8 cellular contexts compared by ENCODE assay signal in genomic region chr10:102714621-102715455, GRCh38. TPM values are rescaled to one million over a fixed set of nuclear protein-coding genes. Genes with fewer than 3 reads are reported as not detected.
DNase-seq lines count a peak whose midpoint lies in the region; ATAC-seq and TF ChIP-seq lines count a peak whose summit lies in the region.

SFXN2 (plus strand) TSS chr10:102714636; CDS start chr10:102726637, 12,001 bp downstream.

- TF ChIP-seq POLR2A in vagina (IDR thresholded peaks at IDR 0.05) = no peak

- TF ChIP-seq CTCF in endothelial cell (IDR thresholded peaks at IDR 0.05; ENCODE audit: unreplicated experiment) (no peak), parathyroid adenoma (IDR thresholded peaks at IDR 0.05) (peak; percentile 15), vagina (IDR thresholded peaks at IDR 0.05) (no peak)

- H3K4me3 ChIP-seq in parathyroid adenoma (ENCODE audit: low read depth, low read length) (peak within 1 kb of the TSS; percentile 98), vagina (peak within 1 kb of the TSS; percentile 88 to 95)

- H3K27ac Mint-ChIP-seq in activated CD4-positive, alpha-beta T cell treated with anti-CD3 and anti-CD28 coated beads, Interleukin-2, amount 10 ng/mL, durations not matched to agents 7 days and 5 days = peak within 1 kb of the TSS; percentile 82
- H3K27ac Mint-ChIP-seq in endothelial cell (ENCODE audit: unreplicated experiment) = peak within 1 kb of the TSS; percentile 96

- CTCF ChIA-PET in activated CD4-positive, alpha-beta T cell treated with anti-CD3 and anti-CD28 coated beads, Interleukin-2, amount 10 ng/mL, durations not matched to agents 7 days and 5 days (lab: Charles Lee) = interaction anchor here (0.6 to 2.1 kb wide), 15 partner anchors 10 to 361 kb away, joined by 3 to 14 read pairs (median 5); partner anchors contain the start of gene WBP1L

- DNase-seq in DMS53 (lab: John Stamatoyannopoulos, UW) = peak; percentile 76
- peak; percentile 71 for DNase-seq in activated CD4-positive, alpha-beta T cell treated with anti-CD3 and anti-CD28 coated beads, Interleukin-2, amount 10 ng/mL, durations not matched to agents 7 days and 5 days
- no peak for DNase-seq in endothelial cell (ENCODE audit: low spot score)
- DNase-seq in vagina (ENCODE audit: extremely low spot score in 2 of 2) = no peak
- no peak for DNase-seq in COLO829 (ENCODE audit: low spot score)

- H3K9me3 Mint-ChIP-seq in activated CD4-positive, alpha-beta T cell treated with anti-CD3 and anti-CD28 coated beads, Interleukin-2, amount 10 ng/mL, durations not matched to agents 7 days and 5 days = no peaks in the 10 kb centered on the region
- no peaks in the 10 kb centered on the region for H3K9me3 Mint-ChIP-seq in endothelial cell (ENCODE audit: unreplicated experiment)

- H3K4me1 ChIP-seq in parathyroid adenoma (peaks cover 47% of the 10 kb centered on the region), vagina (peaks cover 52% of the 10 kb centered on the region)

- H3K9ac ChIP-seq in parathyroid adenoma = peak within 1 kb of the TSS; percentile 96

- TF ChIP-seq RAD21 in Ishikawa (IDR thresholded peaks at IDR 0.05; ENCODE audit: low read depth) = no peak

- H2AFZ ChIP-seq in parathyroid adenoma = peak within 1 kb of the TSS; percentile 90

- POLR2A ChIA-PET in activated CD4-positive, alpha-beta T cell treated with anti-CD3 and anti-CD28 coated beads, Interleukin-2, amount 10 ng/mL, durations not matched to agents 7 days and 5 days (lab: Charles Lee) = interaction anchor here (0.7 to 0.9 kb wide), 4 partner anchors 41 to 1203 kb away, joined by 3 to 4 read pairs (median 3); no protein-coding TSS in a partner anchor

- peak; percentile 12 for ATAC-seq in GM19452 (IDR thresholded peaks at IDR 0.05; ENCODE audit: unreplicated experiment)

- H3K27me3 ChIP-seq in parathyroid adenoma (ENCODE audit: control insufficient read depth, insufficient read depth, low read length) (no peaks in the 10 kb centered on the region), vagina (no peaks in the 10 kb centered on the region)

- H3K27me3 Mint-ChIP-seq in activated CD4-positive, alpha-beta T cell treated with anti-CD3 and anti-CD28 coated beads, Interleukin-2, amount 10 ng/mL, durations not matched to agents 7 days and 5 days = no peaks in the 10 kb centered on the region
- H3K27me3 Mint-ChIP-seq in endothelial cell (ENCODE audit: unreplicated experiment) = peaks cover 7% of the 10 kb centered on the region

- H3K79me2 ChIP-seq in parathyroid adenoma = peaks cover 21% of the 10 kb centered on the region

- no peak for TF ChIP-seq EP300 in Ishikawa (IDR thresholded peaks at IDR 0.05; ENCODE audit: borderline replicate concordance)

- H3K36me3 ChIP-seq in parathyroid adenoma (ENCODE audit: control insufficient read depth, insufficient read depth, low read length) (no peaks in the 10 kb centered on the region), vagina (no peaks in the 10 kb centered on the region)

- peak within 1 kb of the TSS; percentile 81 for H3K4me3 Mint-ChIP-seq in activated CD4-positive, alpha-beta T cell treated with anti-CD3 and anti-CD28 coated beads, Interleukin-2, amount 10 ng/mL, durations not matched to agents 7 days and 5 days
- H3K4me3 Mint-ChIP-seq in endothelial cell (ENCODE audit: unreplicated experiment) = peak within 1 kb of the TSS; percentile 97

- H3K27ac ChIP-seq in parathyroid adenoma (peak within 1 kb of the TSS; percentile 99), vagina (peak within 1 kb of the TSS; percentile 92)

- intact Hi-C loops in vagina (cut with DNase I) = no loop called here

- peaks cover 60% of the 10 kb centered on the region for H3K4me1 Mint-ChIP-seq in activated CD4-positive, alpha-beta T cell treated with anti-CD3 and anti-CD28 coated beads, Interleukin-2, amount 10 ng/mL, durations not matched to agents 7 days and 5 days
- peaks cover 25% of the 10 kb centered on the region for H3K4me1 Mint-ChIP-seq in endothelial cell (ENCODE audit: unreplicated experiment)

- H3K9me3 ChIP-seq in parathyroid adenoma (ENCODE audit: control insufficient read depth, low read length) (no peaks in the 10 kb centered on the region), vagina (no peaks in the 10 kb centered on the region)

- H3K4me2 ChIP-seq in parathyroid adenoma (ENCODE audit: low read length) = peak within 1 kb of the TSS; percentile 97

- peaks cover 12% of the 10 kb centered on the region for H3K36me3 Mint-ChIP-seq in activated CD4-positive, alpha-beta T cell treated with anti-CD3 and anti-CD28 coated beads, Interleukin-2, amount 10 ng/mL, durations not matched to agents 7 days and 5 days (ENCODE audit: low read depth)
- peaks cover 12% of the 10 kb centered on the region for H3K36me3 Mint-ChIP-seq in endothelial cell (ENCODE audit: low read depth, unreplicated experiment)

TF ChIP-seq in Ishikawa, 13 proteins besides CTCF, POLR2A, EP300 and RAD21:
- TF ChIP-seq NFIC (IDR thresholded peaks at IDR 0.05) (0 out of 2 replicates have a peak, but pooled peaks have one; percentile 11), TEAD4 (IDR thresholded peaks at IDR 0.05) (0 out of 2 replicates have a peak, but pooled peaks have one; percentile 1), MAX (IDR thresholded peaks at IDR 0.05) (peak; percentile 96), TAF1 (IDR thresholded peaks at IDR 0.05; ENCODE audit: low read depth) (peak; percentile 86), FOXM1 (IDR thresholded peaks at IDR 0.05; ENCODE audit: borderline replicate concordance, low read depth) (no peak), USF1 (IDR thresholded peaks at IDR 0.05) (no peak), CREB1 (IDR thresholded peaks at IDR 0.05; ENCODE audit: low read depth) (no peak), EGR1 (IDR thresholded peaks at IDR 0.05) (no peak), YY1 (IDR thresholded peaks at IDR 0.05; ENCODE audit: low read depth) (peak; percentile 82), CEBPB (IDR thresholded peaks at IDR 0.05) (no peak), ZBTB7A (IDR thresholded peaks at IDR 0.05; ENCODE audit: low read depth) (no peak), REST (IDR thresholded peaks at IDR 0.05; ENCODE audit: low read depth) (no peak), TCF12 (IDR thresholded peaks at IDR 0.05; ENCODE audit: low read depth) (0 out of 2 replicates have a peak, but pooled peaks have one; percentile 13)

RNA-seq across cellular contexts. Expression of gene SFXN2, which starts in this region (rescaled TPM):
- total RNA-seq in activated CD4-positive, alpha-beta T cell treated with anti-CD3 and anti-CD28 coated beads, Interleukin-2, amount 10 ng/mL, durations not matched to agents 7 days and 5 days = 10 to 100 TPM; 20.7 to 23.6 TPM
- 6.3 TPM for total RNA-seq in endothelial cell (ENCODE audit: unreplicated experiment)
- 6.4 TPM for total RNA-seq in vagina

Comparison
In these comparisons a context has a peak if more than half of its experiments do, and no peak if none do; other contexts are left out.
1. DNase-seq: peak in DMS53 (single experiment) and activated CD4-positive, alpha-beta T cell treated with anti-CD3 and anti-CD28 coated beads, Interleukin-2, amount 10 ng/mL, durations not matched to agents 7 days and 5 days (single experiment); none in endothelial cell (single experiment), vagina (0 of 2) and COLO829 (single experiment).